In the genomic region with DNA sequence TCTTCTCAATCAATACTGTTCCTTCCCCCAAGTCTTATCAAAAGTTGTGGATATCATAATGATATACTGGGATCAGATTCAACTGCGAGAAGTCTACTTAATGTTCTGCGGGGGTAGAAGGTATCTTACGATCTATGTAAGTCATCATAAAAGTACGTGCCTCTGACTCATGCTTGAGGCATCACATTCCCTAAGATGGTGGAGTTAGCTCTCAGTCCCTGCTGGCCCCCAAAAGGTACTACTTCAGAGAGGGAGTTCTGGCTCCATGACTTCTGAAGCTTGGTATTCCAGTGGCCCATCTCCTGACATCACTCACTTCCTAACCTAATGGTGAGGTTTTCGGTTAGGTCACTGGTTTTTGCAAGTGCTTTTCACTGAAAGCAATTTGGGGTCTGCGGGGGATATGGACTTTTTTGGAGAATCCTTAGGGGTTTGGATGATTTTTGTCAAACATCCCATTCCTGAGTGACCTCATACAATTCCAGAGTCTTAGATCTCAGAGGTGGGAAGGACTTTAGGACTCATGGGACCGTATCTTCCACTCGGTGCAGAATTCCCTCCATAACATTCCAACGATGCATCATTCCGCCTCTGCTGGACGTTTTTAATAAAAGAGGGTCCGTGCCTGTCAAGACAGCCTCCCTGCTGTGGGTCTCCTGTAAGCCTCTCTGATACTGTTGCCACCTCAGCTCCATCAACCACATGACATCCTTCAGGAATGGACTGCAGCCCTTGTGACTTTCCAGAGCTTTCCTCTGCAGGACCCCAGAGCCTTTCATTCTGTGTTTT, we compare ENCODE assay signal across 1 cellular context.
TF ChIP-seq lines count a peak whose summit lies in the region.

No MANE protein-coding gene starts in this region.

TF ChIP-seq in SK-N-SH treated with all-trans-retinoic acid at 6 μM for 48 hours, 23 proteins besides CTCF, POLR2A, EP300 and RAD21 (continued from another document):
- TF ChIP-seq, protein P1, sequence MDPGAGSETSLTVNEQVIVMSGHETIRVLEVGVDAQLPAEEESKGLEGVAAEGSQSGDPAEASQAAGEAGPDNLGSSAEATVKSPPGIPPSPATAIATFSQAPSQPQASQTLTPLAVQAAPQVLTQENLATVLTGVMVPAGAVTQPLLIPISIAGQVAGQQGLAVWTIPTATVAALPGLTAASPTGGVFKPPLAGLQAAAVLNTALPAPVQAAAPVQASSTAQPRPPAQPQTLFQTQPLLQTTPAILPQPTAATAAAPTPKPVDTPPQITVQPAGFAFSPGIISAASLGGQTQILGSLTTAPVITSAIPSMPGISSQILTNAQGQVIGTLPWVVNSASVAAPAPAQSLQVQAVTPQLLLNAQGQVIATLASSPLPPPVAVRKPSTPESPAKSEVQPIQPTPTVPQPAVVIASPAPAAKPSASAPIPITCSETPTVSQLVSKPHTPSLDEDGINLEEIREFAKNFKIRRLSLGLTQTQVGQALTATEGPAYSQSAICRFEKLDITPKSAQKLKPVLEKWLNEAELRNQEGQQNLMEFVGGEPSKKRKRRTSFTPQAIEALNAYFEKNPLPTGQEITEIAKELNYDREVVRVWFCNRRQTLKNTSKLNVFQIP (CRISPR knock-in tag; IDR thresholded peaks at IDR 0.05; ENCODE audit: borderline replicate concordance, low read depth): no peak
- TF ChIP-seq PPARA (CRISPR knock-in tag; IDR thresholded peaks at IDR 0.05; ENCODE audit: borderline replicate concordance) (no peak), ZFP3 (CRISPR knock-in tag; IDR thresholded peaks at IDR 0.05) (no peak), ZC3H10 (CRISPR knock-in tag; IDR thresholded peaks at IDR 0.05) (no peak)
